ENCODE assay signal across 1 cellular context in genomic region chr1:204506091-204506968, GRCh38.
A peak's percentile ranks its signal among the peaks of the same experiment; 100 is the strongest.
TF ChIP-seq lines count a peak whose summit lies in the region.

No MANE protein-coding gene starts in this region.

TF ChIP-seq in HEK293, 187 proteins besides CTCF, POLR2A, EP300 and RAD21 (continued from another document and continues in another):
- TF ChIP-seq ZNF18 (tag by site-specific recombination; IDR thresholded peaks at IDR 0.05) (no peak), ZNF341 (tag by site-specific recombination; IDR thresholded peaks at IDR 0.05; ENCODE audit: low read depth) (no peak), ZNF398 (tag by site-specific recombination; IDR thresholded peaks at IDR 0.05) (no peak; the same call in 1 of the 2 replicates), ZNF311 (tag by site-specific recombination; IDR thresholded peaks at IDR 0.05; ENCODE audit: borderline replicate concordance) (no peak), PRDM6 (tag by site-specific recombination; IDR thresholded peaks at IDR 0.05) (peak; percentile 79), ZNF544 (tag by site-specific recombination; IDR thresholded peaks at IDR 0.05) (no peak), ZNF561 (tag by site-specific recombination; IDR thresholded peaks at IDR 0.05; ENCODE audit: borderline replicate concordance) (no peak), KLF10 (tag by site-specific recombination; IDR thresholded peaks at IDR 0.05) (peak; percentile 55), ZNF600 (tag by site-specific recombination; IDR thresholded peaks at IDR 0.05) (no peak; the same call in none of the 2 replicates), ZSCAN23 (tag by site-specific recombination; IDR thresholded peaks at IDR 0.05) (peak; percentile 67; the same call in 1 of the 2 replicates), RBAK (tag by site-specific recombination; IDR thresholded peaks at IDR 0.05) (no peak), SCRT1 (tag by site-specific recombination; IDR thresholded peaks at IDR 0.05; ENCODE audit: borderline replicate concordance) (no peak), ZNF214 (tag by site-specific recombination; IDR thresholded peaks at IDR 0.05; ENCODE audit: borderline replicate concordance) (no peak), TSHZ1 (tag by site-specific recombination; IDR thresholded peaks at IDR 0.05; ENCODE audit: borderline replicate concordance) (no peak), ZNF677 (tag by site-specific recombination; IDR thresholded peaks at IDR 0.05) (no peak), ZNF626 (tag by site-specific recombination; IDR thresholded peaks at IDR 0.05) (0 out of 2 replicates have a peak, but pooled peaks have one; percentile 13), SCRT2 (tag by site-specific recombination; IDR thresholded peaks at IDR 0.05) (no peak; the same call in 1 of the 2 replicates), ZNF660 (tag by site-specific recombination; IDR thresholded peaks at IDR 0.05) (peak; percentile 83), ZNF248 (tag by site-specific recombination; IDR thresholded peaks at IDR 0.05) (no peak), ZNF785 (tag by site-specific recombination; IDR thresholded peaks at IDR 0.05) (no peak), WT1 (tag by site-specific recombination; IDR thresholded peaks at IDR 0.05) (peak; percentile 40), ZNF221 (tag by site-specific recombination; IDR thresholded peaks at IDR 0.05; ENCODE audit: borderline replicate concordance) (no peak), ZNF350 (tag by site-specific recombination; IDR thresholded peaks at IDR 0.05) (no peak), KLF8 (tag by site-specific recombination; IDR thresholded peaks at IDR 0.05) (peak; percentile 80), ZNF175 (tag by site-specific recombination; IDR thresholded peaks at IDR 0.05) (no peak), ZNF513 (tag by site-specific recombination; IDR thresholded peaks at IDR 0.05) (no peak), ZNF155 (tag by site-specific recombination; IDR thresholded peaks at IDR 0.05) (no peak), ZNF571 (tag by site-specific recombination; IDR thresholded peaks at IDR 0.05) (no peak), MZF1 (tag by site-specific recombination; IDR thresholded peaks at IDR 0.05; ENCODE audit: borderline replicate concordance) (no peak), SETDB1 (IDR thresholded peaks at IDR 0.05; ENCODE audit: insufficient read length, low read length) (no peak), ZNF701 (tag by site-specific recombination; IDR thresholded peaks at IDR 0.05) (no peak), ZNF302 (tag by site-specific recombination; IDR thresholded peaks at IDR 0.05; ENCODE audit: low read depth) (no peak), ZNF280D (tag by site-specific recombination; IDR thresholded peaks at IDR 0.05) (peak; percentile 31; the same call in 1 of the 2 replicates), ZNF629 (tag by site-specific recombination; IDR thresholded peaks at IDR 0.05) (peak; percentile 72)
- TF ChIP-seq, protein P1, sequence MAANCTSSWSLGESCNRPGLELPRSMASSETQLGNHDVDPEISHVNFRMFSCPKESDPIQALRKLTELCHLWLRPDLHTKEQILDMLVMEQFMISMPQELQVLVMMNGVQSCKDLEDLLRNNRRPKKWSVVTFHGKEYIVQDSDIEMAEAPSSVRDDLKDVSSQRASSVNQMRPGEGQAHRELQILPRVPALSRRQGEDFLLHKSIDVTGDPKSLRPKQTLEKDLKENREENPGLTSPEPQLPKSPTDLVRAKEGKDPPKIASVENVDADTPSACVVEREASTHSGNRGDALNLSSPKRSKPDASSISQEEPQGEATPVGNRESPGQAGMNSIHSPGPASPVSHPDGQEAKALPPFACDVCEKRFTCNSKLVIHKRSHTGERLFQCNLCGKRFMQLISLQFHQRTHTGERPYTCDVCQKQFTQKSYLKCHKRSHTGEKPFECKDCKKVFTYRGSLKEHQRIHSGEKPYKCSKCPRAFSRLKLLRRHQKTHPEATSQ (tag by site-specific recombination; IDR thresholded peaks at IDR 0.05): no peak
- TF ChIP-seq, protein P2, sequence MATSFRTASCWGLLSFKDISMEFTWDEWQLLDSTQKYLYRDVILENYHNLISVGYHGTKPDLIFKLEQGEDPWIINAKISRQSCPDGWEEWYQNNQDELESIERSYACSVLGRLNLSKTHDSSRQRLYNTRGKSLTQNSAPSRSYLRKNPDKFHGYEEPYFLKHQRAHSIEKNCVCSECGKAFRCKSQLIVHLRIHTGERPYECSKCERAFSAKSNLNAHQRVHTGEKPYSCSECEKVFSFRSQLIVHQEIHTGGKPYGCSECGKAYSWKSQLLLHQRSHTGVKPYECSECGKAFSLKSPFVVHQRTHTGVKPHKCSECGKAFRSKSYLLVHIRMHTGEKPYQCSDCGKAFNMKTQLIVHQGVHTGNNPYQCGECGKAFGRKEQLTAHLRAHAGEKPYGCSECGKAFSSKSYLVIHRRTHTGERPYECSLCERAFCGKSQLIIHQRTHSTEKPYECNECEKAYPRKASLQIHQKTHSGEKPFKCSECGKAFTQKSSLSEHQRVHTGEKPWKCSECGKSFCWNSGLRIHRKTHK (tag by site-specific recombination; IDR thresholded peaks at IDR 0.05): no peak
- TF ChIP-seq, protein P3, sequence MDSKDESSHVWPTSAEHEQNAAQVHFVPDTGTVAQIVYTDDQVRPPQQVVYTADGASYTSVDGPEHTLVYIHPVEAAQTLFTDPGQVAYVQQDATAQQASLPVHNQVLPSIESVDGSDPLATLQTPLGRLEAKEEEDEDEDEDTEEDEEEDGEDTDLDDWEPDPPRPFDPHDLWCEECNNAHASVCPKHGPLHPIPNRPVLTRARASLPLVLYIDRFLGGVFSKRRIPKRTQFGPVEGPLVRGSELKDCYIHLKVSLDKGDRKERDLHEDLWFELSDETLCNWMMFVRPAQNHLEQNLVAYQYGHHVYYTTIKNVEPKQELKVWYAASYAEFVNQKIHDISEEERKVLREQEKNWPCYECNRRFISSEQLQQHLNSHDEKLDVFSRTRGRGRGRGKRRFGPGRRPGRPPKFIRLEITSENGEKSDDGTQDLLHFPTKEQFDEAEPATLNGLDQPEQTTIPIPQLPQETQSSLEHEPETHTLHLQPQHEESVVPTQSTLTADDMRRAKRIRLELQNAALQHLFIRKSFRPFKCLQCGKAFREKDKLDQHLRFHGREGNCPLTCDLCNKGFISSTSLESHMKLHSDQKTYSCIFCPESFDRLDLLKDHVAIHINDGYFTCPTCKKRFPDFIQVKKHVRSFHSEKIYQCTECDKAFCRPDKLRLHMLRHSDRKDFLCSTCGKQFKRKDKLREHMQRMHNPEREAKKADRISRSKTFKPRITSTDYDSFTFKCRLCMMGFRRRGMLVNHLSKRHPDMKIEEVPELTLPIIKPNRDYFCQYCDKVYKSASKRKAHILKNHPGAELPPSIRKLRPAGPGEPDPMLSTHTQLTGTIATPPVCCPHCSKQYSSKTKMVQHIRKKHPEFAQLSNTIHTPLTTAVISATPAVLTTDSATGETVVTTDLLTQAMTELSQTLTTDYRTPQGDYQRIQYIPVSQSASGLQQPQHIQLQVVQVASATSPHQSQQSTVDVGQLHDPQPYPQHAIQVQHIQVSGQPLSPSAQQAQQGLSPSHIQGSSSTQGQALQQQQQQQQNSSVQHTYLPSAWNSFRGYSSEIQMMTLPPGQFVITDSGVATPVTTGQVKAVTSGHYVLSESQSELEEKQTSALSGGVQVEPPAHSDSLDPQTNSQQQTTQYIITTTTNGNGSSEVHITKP (tag by site-specific recombination; IDR thresholded peaks at IDR 0.05): peak; percentile 43
- TF ChIP-seq, protein P4, sequence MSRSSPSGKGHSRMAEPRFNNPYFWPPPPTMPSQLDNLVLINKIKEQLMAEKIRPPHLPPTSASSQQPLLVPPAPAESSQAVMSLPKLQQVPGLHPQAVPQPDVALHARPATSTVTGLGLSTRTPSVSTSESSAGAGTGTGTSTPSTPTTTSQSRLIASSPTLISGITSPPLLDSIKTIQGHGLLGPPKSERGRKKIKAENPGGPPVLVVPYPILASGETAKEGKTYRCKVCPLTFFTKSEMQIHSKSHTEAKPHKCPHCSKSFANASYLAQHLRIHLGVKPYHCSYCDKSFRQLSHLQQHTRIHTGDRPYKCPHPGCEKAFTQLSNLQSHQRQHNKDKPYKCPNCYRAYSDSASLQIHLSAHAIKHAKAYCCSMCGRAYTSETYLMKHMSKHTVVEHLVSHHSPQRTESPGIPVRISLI (tag by site-specific recombination; IDR thresholded peaks at IDR 0.05): peak; percentile 99
